Comparison of ENCODE assay signal across 17 cellular contexts in genomic region chr5:9395736-9396135, GRCh38.
DNase-seq lines count a peak whose midpoint lies in the region; ATAC-seq lines count a peak whose summit lies in the region.
"Had no signal": no experiment of that assay in that cellular context is flagged by ENCODE, and none has a peak within 500 bp of the region (broad histone marks: within the 10 kb centered on the region; RNA-seq: fewer than 3 reads in every experiment).

No MANE protein-coding gene starts in this region.

- DNase-seq in NCI-H345 treated with DMSO at 0.1 percent for 48 hours (lab: John Stamatoyannopoulos, UW; ENCODE audit: unreplicated experiment), result peak; percentile 25
- DNase-seq in NCI-H345 (lab: John Stamatoyannopoulos, UW), result no peak
- peak; percentile 18 for DNase-seq in fibroblast of gingiva (ENCODE audit: low read depth)
- DNase-seq in mesenchymal stem cell, result peak; percentile 71
- DNase-seq in kidney glomerular epithelial cell (lab: John Stamatoyannopoulos, UW), result no peak
- no peak for DNase-seq in SKM-1 (lab: John Stamatoyannopoulos, UW; ENCODE audit: unreplicated experiment)
- DNase-seq in hypothalamus (lab: John Stamatoyannopoulos, UW), result no peak
- DNase-seq: AML-193; Caco-2; CD4-positive, alpha-beta T cell; HFFc6 had no signal

- no peak overlapping the region for H2BK5ac ChIP-seq in mesenchymal stem cell (ENCODE audit: low read depth, low read length, poor library complexity, severe bottlenecking)

- no peak for ATAC-seq in activated CD4-positive, CD25-positive, alpha-beta regulatory T cell treated with anti-CD3 and anti-CD28 coated beads, Interleukin-2, amount 50 U/mL, for 24 hours
- ATAC-seq: A549, HCT116 had no signal

- no peak overlapping the region for H3K9ac ChIP-seq in mesenchymal stem cell (ENCODE audit: low read length)

- no peak overlapping the region for H3K4ac ChIP-seq in mesenchymal stem cell (ENCODE audit: low read depth in 1 of 2, low read length in 2 of 2)

- H2BK120ac ChIP-seq in mesenchymal stem cell (ENCODE audit: low read depth, low read length), result no peak overlapping the region

- H3K9me3 ChIP-seq in mesenchymal stem cell (ENCODE audit: control insufficient read depth, low read length), result no peaks in the 10 kb centered on the region
- H3K9me3 ChIP-seq: A549, Caco-2 had no signal

- no peak overlapping the region for H3K18ac ChIP-seq in mesenchymal stem cell (ENCODE audit: low read depth in 1 of 2, low read length in 2 of 2)

- peaks cover 1% of the 10 kb centered on the region for H3K4me1 ChIP-seq in mesenchymal stem cell (ENCODE audit: control insufficient read depth, insufficient read depth, low read depth, low read length)
- H3K4me1 ChIP-seq: A549, Caco-2 had no signal

- H3K4me3 ChIP-seq in mesenchymal stem cell (ENCODE audit: insufficient read depth in 1 of 2, low read depth in 1 of 2, low read length in 2 of 2), result no peak overlapping the region
- H3K4me3 ChIP-seq: A549, GM23338 had no signal

- WGBS in mesenchymal stem cell, result 0% methylated on average over 1 of the region's 2 CpGs

- no peak overlapping the region for H4K8ac ChIP-seq in mesenchymal stem cell (ENCODE audit: low read length)

- peaks cover 30% of the 10 kb centered on the region for H3K79me1 ChIP-seq in mesenchymal stem cell (replicated peaks; ENCODE audit: low read length, poor library complexity, severe bottlenecking)

- H3K23ac ChIP-seq in mesenchymal stem cell (ENCODE audit: low read length in 2 of 2), result no peak overlapping the region

- H3K27ac ChIP-seq in mesenchymal stem cell (ENCODE audit: low read length, poor library complexity, severe bottlenecking), result no peak overlapping the region
- H3K27ac ChIP-seq: 22Rv1, A549, C4-2B had no signal

- no peak overlapping the region for H2BK12ac ChIP-seq in mesenchymal stem cell (ENCODE audit: low read length in 2 of 2)

- H3K27me3 ChIP-seq in mesenchymal stem cell (ENCODE audit: control insufficient read depth in 1 of 2, insufficient read depth in 1 of 2, low read length in 2 of 2), result no peaks in the 10 kb centered on the region

- no peak overlapping the region for H2AFZ ChIP-seq in mesenchymal stem cell (ENCODE audit: low read depth, low read length)
- H2AFZ ChIP-seq: GM23338 had no signal

- H2AK5ac ChIP-seq in mesenchymal stem cell (ENCODE audit: low read length, severe bottlenecking), result no peak overlapping the region

- no peak overlapping the region for H3K14ac ChIP-seq in mesenchymal stem cell (ENCODE audit: low read length in 2 of 2)

- H4K91ac ChIP-seq in mesenchymal stem cell (ENCODE audit: low read length), result no peak overlapping the region

- no peak overlapping the region for H3K4me2 ChIP-seq in mesenchymal stem cell (ENCODE audit: low read length, poor library complexity, severe bottlenecking)
- H3K4me2 ChIP-seq: A549, GM23338 had no signal

- H2BK15ac ChIP-seq in mesenchymal stem cell (ENCODE audit: low read depth, poor library complexity, severe bottlenecking), result no peak overlapping the region

- no peaks in the 10 kb centered on the region for H3K36me3 ChIP-seq in mesenchymal stem cell (ENCODE audit: control insufficient read depth in 1 of 2, insufficient read depth in 2 of 2, low read depth in 1 of 2, low read length in 2 of 2)

Comparison
In these comparisons a context has a peak if more than half of its experiments do, and no peak if none do; other contexts are left out.
1. DNase-seq: peak in NCI-H345 treated with DMSO at 0.1 percent for 48 hours (single experiment), fibroblast of gingiva (single experiment) and mesenchymal stem cell (single experiment); none in NCI-H345 (single experiment), kidney glomerular epithelial cell (single experiment), SKM-1 (single experiment) and hypothalamus (0 of 51).